Comparison of ENCODE assay signal across 14 cellular contexts in the genomic region with DNA sequence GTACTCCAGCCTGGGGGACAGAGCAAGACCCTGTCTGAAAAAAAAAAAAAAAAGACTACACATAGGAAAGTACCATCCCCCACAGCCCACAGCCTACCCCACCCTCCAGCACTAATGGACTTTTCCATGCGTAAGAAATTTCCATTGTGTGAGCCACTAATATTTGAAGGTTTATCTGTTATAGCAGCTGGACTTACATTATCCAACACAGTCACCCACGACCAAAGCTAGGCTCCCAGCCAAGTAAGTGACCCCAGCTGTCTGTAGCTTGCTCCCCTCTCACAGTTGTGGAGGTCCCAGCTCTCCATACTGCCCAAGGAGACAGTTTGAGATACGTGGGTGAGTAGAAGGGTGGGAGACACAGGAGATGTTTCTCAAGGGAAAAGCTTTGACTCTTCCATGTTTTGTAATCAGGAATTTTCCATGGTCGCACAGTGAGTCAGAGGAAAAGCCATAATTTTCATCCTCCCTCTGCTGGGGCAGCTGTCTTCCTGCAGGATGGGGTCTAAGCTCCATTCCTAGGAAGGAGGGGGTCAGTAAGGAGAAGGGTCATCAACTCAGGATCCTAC. TPM values are rescaled to one million over a fixed set of nuclear protein-coding genes. Genes with fewer than 3 reads are reported as not detected.
A peak's percentile ranks its signal among the peaks of the same experiment; 100 is the strongest.
DNase-seq lines count a peak whose midpoint lies in the region; ATAC-seq and TF ChIP-seq lines count a peak whose summit lies in the region.
"Had no signal": no experiment of that assay in that cellular context is flagged by ENCODE, and none has a peak within 500 bp of the region (broad histone marks: within the 10 kb centered on the region; RNA-seq: fewer than 3 reads in every experiment).

No MANE protein-coding gene starts in this region.

- no peak overlapping the region for H3K4me2 ChIP-seq in mesendoderm (ENCODE audit: low read length)

- H2BK15ac ChIP-seq in mesendoderm (replicated peaks; ENCODE audit: low read depth): no peak overlapping the region

- H3K4me3 ChIP-seq in AG04449 (ENCODE audit: low read depth, low read length) (no peak overlapping the region), mesendoderm (ENCODE audit: low read length) (no peak overlapping the region), stomach (no peak overlapping the region)

- no peak for TF ChIP-seq EP300 in stomach (IDR thresholded peaks at IDR 0.05)

- H3K36me3 ChIP-seq in mesendoderm (ENCODE audit: control insufficient read depth, insufficient read depth, low read length) (no peaks in the 10 kb centered on the region), stomach (no peaks in the 10 kb centered on the region)

- DNase-seq in AG04449 (ENCODE audit: low read depth, low spot score): no peak
- DNase-seq in M059J (ENCODE audit: low read depth): peak; percentile 75
- DNase-seq in dermis blood vessel endothelial cell: peak; percentile 87
- peak; percentile 32 for DNase-seq in mesendoderm
- DNase-seq in islet precursor cell: no peak
- no peak for DNase-seq in KBM-7
- DNase-seq in stomach: no peak
- DNase-seq: activated naive CD8-positive, alpha-beta T cell treated with anti-CD3 and anti-CD28 coated beads for 36 hours; kidney; NCI-H1048; stimulated activated naive CD4-positive, alpha-beta T cell treated with Interleukin-2 at 50 U/mL for 16 hours; T-helper 17 cell had no signal

- no CpG with 5 or more reads among the region's 4 CpGs for WGBS in mesendoderm (ENCODE audit: extremely low coverage, insufficient coverage, low lambda C conversion rate)
- 57 to 83% (median 77%) methylated on average over 4 of the region's 4 CpGs for WGBS in stomach, 5 donors

- H4K8ac ChIP-seq in mesendoderm (ENCODE audit: low read depth, low read length): no peak overlapping the region

- H3K4me1 ChIP-seq in mesendoderm (ENCODE audit: control insufficient read depth, low read depth, low read length) (no peaks in the 10 kb centered on the region), stomach (peaks cover 0 to 25% (median 10%) of the 10 kb centered on the region in 4 donors)

- H3K23ac ChIP-seq in mesendoderm (ENCODE audit: low read length): no peak overlapping the region

- H2BK5ac ChIP-seq in mesendoderm (ENCODE audit: low read length): no peak overlapping the region

- H3K9ac ChIP-seq in mesendoderm (ENCODE audit: low read length): no peak overlapping the region

- no peak overlapping the region for H3K4ac ChIP-seq in mesendoderm (ENCODE audit: low read depth, low read length)

- in situ Hi-C loops in KBM-7 (cut with MboI; ENCODE audit: low pct_unique_long_range_greater_than_20kb, low sequenced_read_pairs): no loop called here

- H3K27me3 ChIP-seq in mesendoderm (ENCODE audit: insufficient read depth, low read length, poor library complexity) (no peaks in the 10 kb centered on the region), stomach (no peaks in the 10 kb centered on the region)

- no peak overlapping the region for H2AK5ac ChIP-seq in mesendoderm (ENCODE audit: low read length)

- H4K5ac ChIP-seq in mesendoderm (ENCODE audit: low read length): no peak overlapping the region

- H3K9me3 ChIP-seq in stomach: no peaks in the 10 kb centered on the region

- no peak for ATAC-seq in GM19023 (IDR thresholded peaks at IDR 0.05; ENCODE audit: unreplicated experiment)
- ATAC-seq: T-helper 17 cell had no signal

- no peak for TF ChIP-seq POLR2A in stomach (IDR thresholded peaks at IDR 0.05)

- peak overlapping the region; percentile 17 for H3K27ac ChIP-seq in mesendoderm (ENCODE audit: low read depth, low read length)
- H3K27ac ChIP-seq in stomach: peak overlapping the region in 2 of 5 donors; percentile 36 to 43

- no peaks in the 10 kb centered on the region for H3K79me1 ChIP-seq in mesendoderm (ENCODE audit: low read length)

- TF ChIP-seq CTCF in AG04449 (IDR thresholded peaks at IDR 0.05; ENCODE audit: insufficient read depth, low read length, missing control alignments) (peak; percentile 42), stomach (IDR thresholded peaks at IDR 0.05) (no peak)

- no peaks in the 10 kb centered on the region for H3K79me2 ChIP-seq in mesendoderm (ENCODE audit: control insufficient read depth, insufficient read depth, low read length)

- POLR2A ChIA-PET in AG04449 (lab: Yijun Ruan, JAX): interaction anchor here (0.6 to 1.8 kb wide), 10 partner anchors 10 to 323 kb away, joined by 3 to 16 read pairs (median 3); no protein-coding TSS in a partner anchor

- no peak overlapping the region for H3K56ac ChIP-seq in mesendoderm (ENCODE audit: low read length)

- H3K18ac ChIP-seq in mesendoderm (ENCODE audit: low read length): no peak overlapping the region

- CTCF ChIA-PET in AG04449 (lab: Yijun Ruan, JAX): interaction anchor here (0.6 to 3.2 kb wide), 21 partner anchors 8 to 444 kb away, joined by 3 to 20 read pairs (median 4); no protein-coding TSS in a partner anchor

- intact Hi-C loops in stomach (cut with DNase I; ENCODE audit: low total_unique reads): loop anchor here (10.0 kb wide), 1 partner anchor 57 kb away; the partner anchor contains the start of gene CAV1

- no peak overlapping the region for H2BK120ac ChIP-seq in mesendoderm (ENCODE audit: low read depth, low read length)

RNA-seq across cellular contexts. Expression of gene CAV1, which starts 57.4 kb away (rescaled TPM):
- total RNA-seq in M059J (2014; rRNA removed; shearing (Covaris generic)): 388 and 413 TPM in 2 replicates
- total RNA-seq in dermis blood vessel endothelial cell (1,771 and 3,866 TPM in 2 replicates), stomach (100 to 1,000 TPM in 4 of 5 donors, 10 to 100 TPM in 1; 49.2 to 719 (median 267) TPM)
- polyA plus RNA-seq in mesendoderm (2013, experiment 1 of 2): 114 TPM
- 115 TPM for polyA plus RNA-seq in mesendoderm (2013, experiment 2 of 2)
- 10 to 100 TPM; 18.5 to 73.2 (median 33.5) TPM for polyA plus RNA-seq in stomach
- polyA plus RNA-seq: CD14-positive monocyte had no signal

Comparison
In these comparisons a context has a peak if more than half of its experiments do, and no peak if none do; other contexts are left out.
1. DNase-seq: peak in M059J (single experiment), dermis blood vessel endothelial cell (single experiment) and mesendoderm (single experiment); none in AG04449 (single experiment), islet precursor cell (single experiment), KBM-7 (single experiment) and stomach (single experiment).